ENCODE assay signal across 8 cellular contexts in the genomic region with DNA sequence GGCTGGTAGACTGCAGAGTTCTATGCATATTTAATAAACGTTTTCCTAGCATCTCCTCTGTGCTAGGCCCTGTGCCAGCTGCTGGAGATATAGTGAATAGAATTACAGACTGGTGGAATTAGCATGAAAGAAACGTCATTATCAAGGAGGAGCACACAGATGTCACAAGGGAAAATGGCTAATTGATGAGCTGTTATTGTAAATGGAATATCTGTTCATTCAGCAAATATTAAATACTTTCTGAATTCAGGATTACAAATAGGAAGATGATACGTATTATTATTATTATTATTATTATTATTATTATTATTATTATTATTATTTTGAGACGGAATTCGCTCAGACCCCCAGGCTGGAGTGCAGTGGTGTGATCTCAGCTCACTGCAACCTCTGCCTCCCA. TPM values are rescaled to one million over a fixed set of nuclear protein-coding genes. Genes with fewer than 3 reads are reported as not detected.
DNase-seq lines count a peak whose midpoint lies in the region; ATAC-seq, FAIRE-seq and TF ChIP-seq lines count a peak whose summit lies in the region.

No MANE protein-coding gene starts in this region.

- peaks cover 35% of the 10 kb centered on the region for H3K79me2 ChIP-seq in K562 (ENCODE audit: control insufficient read depth, insufficient read depth, low read length)
- H3K79me2 ChIP-seq in mesendoderm (ENCODE audit: control insufficient read depth, insufficient read depth, low read length): peaks cover 32% of the 10 kb centered on the region

- no peak overlapping the region for H2BK5ac ChIP-seq in mesendoderm (ENCODE audit: low read length)

- H3K9me1 ChIP-seq in K562 (ENCODE audit: control insufficient read depth, insufficient read depth, low read length): no peaks in the 10 kb centered on the region

- H3K4me2 ChIP-seq in K562 (ENCODE audit: insufficient read depth, low read length) (peak overlapping the region; percentile 84), mesendoderm (ENCODE audit: low read length) (peak overlapping the region; percentile 65)

- POLR2A ChIA-PET in K562 (lab: Yijun Ruan, JAX): interaction anchor here (0.7 to 1.5 kb wide), 7 partner anchors 9 to 1319 kb away, joined by 3 to 5 read pairs (median 4); no protein-coding TSS in a partner anchor

- H3K23ac ChIP-seq in mesendoderm (ENCODE audit: low read length): no peak overlapping the region

- CTCF ChIA-PET in K562 (lab: Yijun Ruan, JAX; ENCODE audit: low intra/inter-chr PET ratio): interaction anchor here (0.6 kb wide), 1 partner anchor 245 kb away, joined by 3 read pairs; no protein-coding TSS in a partner anchor

- H3K4me3 ChIP-seq in right cardiac atrium (ENCODE audit: low read length) (peak overlapping the region; percentile 100), K562 (peak overlapping the region; percentile 60), mesendoderm (ENCODE audit: low read length) (peak overlapping the region; percentile 68), vagina (peak overlapping the region; percentile 66 to 67)

- DNase-seq in right cardiac atrium: no peak
- no peak for DNase-seq in left cardiac atrium
- no peak for DNase-seq in K562 (ENCODE audit: extremely low read depth in 1 of 4, low spot score in 3 of 4)
- no peak for DNase-seq in mesendoderm
- DNase-seq in vagina (ENCODE audit: extremely low spot score in 2 of 2): no peak
- no peak for DNase-seq in superior temporal gyrus (ENCODE audit: extremely low spot score)

- no peaks in the 10 kb centered on the region for H4K20me1 ChIP-seq in K562 (replicated peaks; ENCODE audit: control insufficient read depth, insufficient read depth, low read length)

- H3K9ac ChIP-seq in K562 (ENCODE audit: insufficient read depth in 1 of 2, low read depth in 2 of 2, low read length in 2 of 2) (peak overlapping the region; percentile 80 to 92; a peak in 3 of 4 replicates), mesendoderm (ENCODE audit: low read length) (peak overlapping the region; percentile 68)

- H3K27ac ChIP-seq in right cardiac atrium (ENCODE audit: low read length) (no peak overlapping the region), K562 (ENCODE audit: extremely low read depth, low read depth, low read length) (no peak overlapping the region; the same call in 2 of the 3 replicates), mesendoderm (ENCODE audit: low read depth, low read length) (no peak overlapping the region), vagina (peak overlapping the region; percentile 56)

- H2BK120ac ChIP-seq in mesendoderm (ENCODE audit: low read depth, low read length): no peak overlapping the region

- no peak overlapping the region for H2AK5ac ChIP-seq in mesendoderm (ENCODE audit: low read length)

- in situ Hi-C loops in K562 (cut with MboI): no loop called here

- no peak for ATAC-seq in right cardiac atrium
- no peak for ATAC-seq in left cardiac atrium
- no peak for ATAC-seq in K562
- ATAC-seq in HG03139 (IDR thresholded peaks at IDR 0.05; ENCODE audit: unreplicated experiment): no peak
- no peak for ATAC-seq in GM18511 (IDR thresholded peaks at IDR 0.05; ENCODE audit: unreplicated experiment)

- WGBS in right cardiac atrium: 60% methylated on average over 5 of the region's 5 CpGs
- 49% methylated on average over 5 of the region's 5 CpGs for WGBS in K562 (ENCODE audit: insufficient coverage, low coverage, missing lambda C conversion rate)
- WGBS in mesendoderm (ENCODE audit: extremely low coverage, insufficient coverage, low lambda C conversion rate): no CpG with 5 or more reads among the region's 5 CpGs

- peaks cover 2% of the 10 kb centered on the region for H3K4me1 ChIP-seq in right cardiac atrium (ENCODE audit: control insufficient read depth, insufficient read depth, low read length)
- peaks cover 5 to 7% of the 10 kb centered on the region in 2 experiments; a peak in 4 of 5 replicates for H3K4me1 ChIP-seq in K562 (replicated peaks in 1 of 2; ENCODE audit: control insufficient read depth in 2 of 2, insufficient read depth in 2 of 2, low read length in 2 of 2)
- H3K4me1 ChIP-seq in mesendoderm (ENCODE audit: control insufficient read depth, low read depth, low read length): peaks cover 3% of the 10 kb centered on the region
- peaks cover 37% of the 10 kb centered on the region for H3K4me1 ChIP-seq in vagina

- no peak for TF ChIP-seq EP300 in K562 (IDR thresholded peaks at IDR 0.05; ENCODE audit: low read length)

- no peak for FAIRE-seq in K562 (lab: Jason Lieb, UNC)

- H3K27me3 ChIP-seq in right cardiac atrium (ENCODE audit: control insufficient read depth, insufficient read depth) (no peaks in the 10 kb centered on the region), K562 (ENCODE audit: control insufficient read depth in 2 of 2, insufficient read depth in 2 of 2, low read length in 2 of 2) (peaks cover 0 to 4% of the 10 kb centered on the region in 2 experiments; a peak in 1 of 5 replicates), mesendoderm (ENCODE audit: insufficient read depth, low read length, poor library complexity) (no peaks in the 10 kb centered on the region), vagina (no peaks in the 10 kb centered on the region)

- H3K36me3 ChIP-seq in K562 (ENCODE audit: control insufficient read depth, insufficient read depth, low read length): peaks cover 41% of the 10 kb centered on the region; the same call in 2 of the 3 replicates
- H3K36me3 ChIP-seq in mesendoderm (ENCODE audit: control insufficient read depth, insufficient read depth, low read length): peaks cover 6% of the 10 kb centered on the region
- peaks cover 0 to 26% of the 10 kb centered on the region in 2 donors for H3K36me3 ChIP-seq in vagina

- TF ChIP-seq POLR2A in K562 (conservative IDR thresholded peaks at IDR 0.05) (no peak), vagina (IDR thresholded peaks at IDR 0.05) (no peak)

- no peak for TF ChIP-seq RAD21 in K562 (CRISPR knock-in tag; conservative IDR thresholded peaks at IDR 0.05 in 1 of 2, IDR thresholded peaks at IDR 0.05 in 1 of 2)

- no TSS peak for BruUV-seq in K562 (replicated peaks; lab: Mats Ljungman, UMichigan)

- H2BK15ac ChIP-seq in mesendoderm (replicated peaks; ENCODE audit: low read depth): no peak overlapping the region

- no peaks in the 10 kb centered on the region for H3K9me3 ChIP-seq in right cardiac atrium (ENCODE audit: control insufficient read depth, low read length)
- H3K9me3 ChIP-seq in K562 (replicated peaks; ENCODE audit: control insufficient read depth, insufficient read depth, low read depth, low read length): no peaks in the 10 kb centered on the region
- H3K9me3 ChIP-seq in vagina: no peaks in the 10 kb centered on the region

- H3K18ac ChIP-seq in mesendoderm (ENCODE audit: low read length): no peak overlapping the region

- H4K5ac ChIP-seq in mesendoderm (ENCODE audit: low read length): no peak overlapping the region

- H4K8ac ChIP-seq in mesendoderm (ENCODE audit: low read depth, low read length): no peak overlapping the region

- intact Hi-C loops in right cardiac atrium (cut with DNase I): no loop called here
- intact Hi-C loops in left cardiac atrium (cut with DNase I): no loop called here
- intact Hi-C loops in K562 (cut with micrococcal nuclease): no loop called here
- intact Hi-C loops in vagina (cut with DNase I): no loop called here

- H2AFZ ChIP-seq in K562 (ENCODE audit: low read depth, low read length): no peak overlapping the region

- peaks cover 14% of the 10 kb centered on the region for H3K79me1 ChIP-seq in mesendoderm (ENCODE audit: low read length)

- no peak overlapping the region for H3K4ac ChIP-seq in mesendoderm (ENCODE audit: low read depth, low read length)

- peak overlapping the region; percentile 86 for H3K56ac ChIP-seq in mesendoderm (ENCODE audit: low read length)

- TF ChIP-seq CTCF in K562 (IDR thresholded peaks at IDR 0.05 in 2 of 3, conservative IDR thresholded peaks at IDR 0.05 in 1 of 3; ENCODE audit: insufficient read depth in 2 of 3, low read depth in 1 of 3, low read length in 3 of 3) (no peak), vagina (IDR thresholded peaks at IDR 0.05) (no peak)

TF ChIP-seq in K562, 482 proteins besides CTCF, POLR2A, EP300 and RAD21:
- TF ChIP-seq KAT7 (CRISPR knock-in tag; IDR thresholded peaks at IDR 0.05; ENCODE audit: borderline replicate concordance) (no peak), HMG20A (CRISPR knock-in tag; conservative IDR thresholded peaks at IDR 0.05) (no peak), ZNF316 (IDR thresholded peaks at IDR 0.05) (peak; percentile 74), BMI1 (IDR thresholded peaks at IDR 0.05; ENCODE audit: low read length) (no peak), ETS2 (tag; IDR thresholded peaks at IDR 0.05; ENCODE audit: borderline replicate concordance, poor library complexity, severe bottlenecking) (no peak), ZC3H4 (CRISPR knock-in tag; IDR thresholded peaks at IDR 0.05; ENCODE audit: borderline replicate concordance) (no peak), SMARCA4 (IDR thresholded peaks at IDR 0.05) (no peak), TAF7 (tag; IDR thresholded peaks at IDR 0.05) (no peak)

RNA-seq across cellular contexts. Expression of a gene that starts 1.2 kb away (rescaled TPM):
- total RNA-seq in right cardiac atrium (10 to 100 TPM; 14.8 to 16.8 (median 16.2) TPM), left cardiac atrium (10 to 100 TPM; 14.1 to 17.7 TPM), K562 (2014; rRNA removed) (24.7 and 29.6 TPM in 2 replicates), K562 (2014; rRNA removed; fragmentation: Illumina TruSeq; extraction: Trizol) (18.0 and 20.0 TPM in 2 replicates), K562 (2015; rRNA removed; fragmentation: Illumina TruSeq; extraction: Trizol) (22.4 and 23.6 TPM in 2 replicates), K562 (2021) (26.0 and 26.3 TPM in 2 replicates), vagina (23.8 TPM)
- polyA plus RNA-seq in right cardiac atrium (14.1 TPM), K562 (2011; rRNA removed) (30.7 and 30.8 TPM in 2 replicates), K562 (2014; fragmentation: Illumina TruSeq; extraction: Trizol) (36.2 and 39.4 TPM in 2 replicates), K562 (2014; fragmentation: Nextera tagmentation; extraction: Ambion mirVana) (10 to 100 TPM in 1 of 2 experiments, 1 to 10 TPM in 1; 6.5 to 12.0 TPM), K562 (2014; rRNA removed) (29.3 and 30.0 TPM in 2 replicates)
- 10.3 and 27.3 TPM in 2 replicates for total RNA-seq in K562 (2011; cell fraction: chromatin; rRNA removed; ENCODE audit: low replicate concordance)
- total RNA-seq in K562 (2011; cell fraction: nucleolus; rRNA removed): 20.4 and 22.3 TPM in 2 replicates
- total RNA-seq in K562 (2011; cell fraction: nucleoplasm; rRNA removed): 16.5 and 16.9 TPM in 2 replicates
- 31.0 and 52.8 TPM in 2 replicates for polyA plus RNA-seq in K562 (2011; cell fraction: cytosol; rRNA removed)
- polyA plus RNA-seq in K562 (2011; cell fraction: nucleus; rRNA removed): 14.5 and 21.1 TPM in 2 replicates
- 21.4 and 24.8 TPM in 2 replicates for polyA plus RNA-seq in K562 (2012)
- 20.2 and 29.3 TPM in 2 replicates for polyA minus RNA-seq in K562 (2011; rRNA and poly(A)+ RNA removed)
- 15.3 and 17.6 TPM in 2 replicates for polyA minus RNA-seq in K562 (2011; cell fraction: cytosol; rRNA and poly(A)+ RNA removed)
- 13.1 and 18.1 TPM in 2 replicates for polyA minus RNA-seq in K562 (2011; cell fraction: nucleus; rRNA and poly(A)+ RNA removed)
- polyA plus RNA-seq in mesendoderm (2013, experiment 1 of 2): 30.3 TPM
- polyA plus RNA-seq in mesendoderm (2013, experiment 2 of 2): 29.0 TPM
